Comparison of ENCODE assay signal across 8 cellular contexts in genomic region chr17:40098846-40099626, GRCh38. TPM values are rescaled to one million over a fixed set of nuclear protein-coding genes. Genes with fewer than 3 reads are reported as not detected.
A peak's percentile ranks its signal among the peaks of the same experiment; 100 is the strongest.
DNase-seq lines count a peak whose midpoint lies in the region; ATAC-seq and TF ChIP-seq lines count a peak whose summit lies in the region.

No MANE protein-coding gene starts in this region.

- CTCF ChIA-PET in T-cell (lab: Charles Lee) = interaction anchor here (0.6 to 5.7 kb wide), 9 partner anchors 8 to 325 kb away, joined by 3 to 75 read pairs (median 3); no protein-coding TSS in a partner anchor

- POLR2A ChIA-PET in T-cell (lab: Charles Lee) = interaction anchor here (0.6 to 1.6 kb wide), 9 partner anchors 8 to 946 kb away, joined by 3 to 10 read pairs (median 3); no protein-coding TSS in a partner anchor

- TF ChIP-seq CTCF in GM12864 (IDR thresholded peaks at IDR 0.05; ENCODE audit: low read depth, low read length, missing control alignments) (no peak), adrenal gland (IDR thresholded peaks at IDR 0.05) (no peak), heart left ventricle (IDR thresholded peaks at IDR 0.05) (no peak), type B pancreatic cell (conservative IDR thresholded peaks at IDR 0.05) (no peak)

- H3K4me1 Mint-ChIP-seq in T-cell (peaks cover 88 to 94% (median 94%) of the 10 kb centered on the region in 3 donors), type B pancreatic cell (ENCODE audit: unreplicated experiment) (peaks cover 40% of the 10 kb centered on the region)

- ATAC-seq in HG02798 (IDR thresholded peaks at IDR 0.05; ENCODE audit: poor library complexity, unreplicated experiment) (peak; percentile 79), T-cell (replicated peaks in 1 of 4) (peak; percentile 65 to 72 (median 69)), heart left ventricle (peak; percentile 75 to 87 (median 82))

- H3K4me3 Mint-ChIP-seq in T-cell = peak overlapping the region; percentile 93 to 98 (median 98)
- H3K4me3 Mint-ChIP-seq in type B pancreatic cell = peak overlapping the region; percentile 93

- H3K4me3 ChIP-seq in GM12864 (ENCODE audit: low read depth, low read length) (peak overlapping the region; percentile 76), adrenal gland (peak overlapping the region; percentile 48 to 92 (median 68)), heart left ventricle (peak overlapping the region; percentile 72 to 100 (median 84))

- H3K9me3 Mint-ChIP-seq in T-cell (no peaks in the 10 kb centered on the region), type B pancreatic cell (no peaks in the 10 kb centered on the region)

- H3K36me3 Mint-ChIP-seq in T-cell (peaks cover 16% of the 10 kb centered on the region), type B pancreatic cell (peaks cover 4% of the 10 kb centered on the region)

- H3K27ac Mint-ChIP-seq in T-cell (peak overlapping the region; percentile 93 to 99), type B pancreatic cell (peak overlapping the region; percentile 96)

- H3K4me1 ChIP-seq in adrenal gland (replicated peaks in 1 of 2) (peaks cover 62 to 69% of the 10 kb centered on the region in 2 donors), heart left ventricle (peaks cover 20 to 93% (median 79%) of the 10 kb centered on the region in 12 donors)

- H3K36me3 ChIP-seq in adrenal gland (replicated peaks in 1 of 2) (peaks cover 0 to 39% of the 10 kb centered on the region in 2 donors), heart left ventricle (peaks cover 0 to 47% (median 39%) of the 10 kb centered on the region in 9 donors)

- H3K9me3 ChIP-seq in adrenal gland (replicated peaks in 1 of 3) = no peaks in the 10 kb centered on the region
- H3K9me3 ChIP-seq in heart left ventricle = no peaks in the 10 kb centered on the region

- 0 to 2% (median 1%) methylated on average over 26 to 52 of the region's 53 CpGs for WGBS in adrenal gland, 4 donors
- 0 to 1% (median 1%) methylated on average over 28 to 53 of the region's 53 CpGs for WGBS in heart left ventricle, 4 donors

- intact Hi-C loops in adrenal gland (cut with DNase I) (no loop called here), heart left ventricle (cut with DNase I) (loop anchor here in 6 of 10 donors (1.0 to 10.0 kb wide), 4 partner anchors 12 to 84 kb away; partner anchors contain the start of genes CSF3 (in 1 of the 6) and THRA (in 1 of the 6)), posterior cingulate gyrus (cut with DNase I) (no loop called here)

- TF ChIP-seq POLR2A in adrenal gland (IDR thresholded peaks at IDR 0.05) (peak; percentile 92 to 98), heart left ventricle (IDR thresholded peaks at IDR 0.05) (peak; percentile 64 to 89)

- H3K27me3 Mint-ChIP-seq in T-cell (no peaks in the 10 kb centered on the region), type B pancreatic cell (peaks cover 3% of the 10 kb centered on the region)

- peak; percentile 94 for DNase-seq in GM12864 (ENCODE audit: low read depth)
- DNase-seq in NCI-H1436 treated with DMSO at 0.1 percent for 48 hours (lab: John Stamatoyannopoulos, UW) = peak; percentile 96
- DNase-seq in T-cell = peak; percentile 96 to 100 (median 98)
- peak; percentile 100 for DNase-seq in adrenal gland
- DNase-seq in heart left ventricle = peak; percentile 100
- peak; percentile 97 to 100 (median 98) for DNase-seq in posterior cingulate gyrus
- peak; percentile 92 for DNase-seq in type B pancreatic cell (ENCODE audit: extremely low spot score, unreplicated experiment)

- H3K27ac ChIP-seq in adrenal gland (peak overlapping the region; percentile 96 to 100 (median 97)), heart left ventricle (peak overlapping the region; percentile 93 to 100 (median 98))

- H3K27me3 ChIP-seq in adrenal gland (no peaks in the 10 kb centered on the region), heart left ventricle (no peaks in the 10 kb centered on the region)

RNA-seq across cellular contexts. Expression of gene NR1D1, which starts 1.4 kb away (rescaled TPM):
- total RNA-seq in T-cell (10 to 100 TPM; 11.5 to 33.6 (median 21.9) TPM), adrenal gland (10 to 100 TPM; 14.0 to 69.1 (median 41.4) TPM), heart left ventricle (10 to 100 TPM in 6 of 9 donors, 1 to 10 TPM in 3; 5.8 to 36.1 (median 21.8) TPM), type B pancreatic cell (ENCODE audit: low replicate concordance) (5.7 and 9.5 TPM in 2 replicates)
- polyA plus RNA-seq in adrenal gland (10 to 100 TPM; 34.5 to 59.0 (median 36.6) TPM), heart left ventricle (10 to 100 TPM in 1 of 2 donors, 1 to 10 TPM in 1; 6.1 to 20.2 TPM)

RNA-seq across cellular contexts. Expression of gene MSL1, which starts 22.7 kb away (rescaled TPM):
- 100 to 1,000 TPM; 106 to 136 (median 115) TPM for total RNA-seq in T-cell
- 100 to 1,000 TPM in 1 of 8 donors, 10 to 100 TPM in 7; 47.8 to 100 (median 69.1) TPM for total RNA-seq in adrenal gland
- 100 to 1,000 TPM in 2 of 3 donors, 10 to 100 TPM in 1; 74.2 to 143 (median 128) TPM for polyA plus RNA-seq in adrenal gland
- total RNA-seq in heart left ventricle = 10 to 100 TPM; 32.0 to 54.1 (median 45.1) TPM
- polyA plus RNA-seq in heart left ventricle = 10 to 100 TPM; 32.2 to 54.7 TPM
- 86.3 and 128 TPM in 2 replicates for total RNA-seq in type B pancreatic cell (ENCODE audit: low replicate concordance)

RNA-seq across cellular contexts. Expression of gene THRA, which starts 36.3 kb away (rescaled TPM):
- total RNA-seq in T-cell = 10 to 100 TPM; 30.4 to 54.0 (median 48.9) TPM
- total RNA-seq in adrenal gland = 100 to 1,000 TPM in 3 of 8 donors, 10 to 100 TPM in 5; 46.1 to 110 (median 76.4) TPM
- polyA plus RNA-seq in adrenal gland = 10 to 100 TPM; 41.8 to 62.3 (median 50.9) TPM
- total RNA-seq in heart left ventricle = 100 to 1,000 TPM in 1 of 9 donors, 10 to 100 TPM in 8; 63.2 to 105 (median 73.2) TPM
- 10 to 100 TPM; 50.6 to 56.2 TPM for polyA plus RNA-seq in heart left ventricle
- total RNA-seq in type B pancreatic cell (ENCODE audit: low replicate concordance) = 18.3 and 37.0 TPM in 2 replicates

RNA-seq across cellular contexts. Expression of gene CASC3, which starts 41.3 kb away (rescaled TPM):
- total RNA-seq in T-cell (100 to 1,000 TPM; 116 to 161 (median 126) TPM), adrenal gland (10 to 100 TPM; 36.2 to 72.4 (median 61.7) TPM), heart left ventricle (10 to 100 TPM; 26.5 to 54.3 (median 42.2) TPM), type B pancreatic cell (ENCODE audit: low replicate concordance) (63.0 and 101 TPM in 2 replicates)
- polyA plus RNA-seq in adrenal gland (10 to 100 TPM; 36.2 to 65.1 (median 57.5) TPM), heart left ventricle (10 to 100 TPM; 27.9 to 33.4 TPM)

RNA-seq across cellular contexts. Expression of gene MED24, which starts 44.8 kb away (rescaled TPM):
- total RNA-seq in T-cell (100 to 1,000 TPM in 1 of 5 donors, 10 to 100 TPM in 4; 75.9 to 104 (median 87.0) TPM), adrenal gland (100 to 1,000 TPM in 1 of 8 donors, 10 to 100 TPM in 7; 57.1 to 127 (median 78.1) TPM), heart left ventricle (10 to 100 TPM; 51.1 to 75.4 (median 58.3) TPM), type B pancreatic cell (ENCODE audit: low replicate concordance) (93.2 and 123 TPM in 2 replicates)
- polyA plus RNA-seq in adrenal gland (100 to 1,000 TPM in 1 of 3 donors, 10 to 100 TPM in 2; 50.3 to 103 (median 92.9) TPM), heart left ventricle (10 to 100 TPM; 52.7 to 61.8 TPM)

Comparison
In these comparisons a context has a peak if more than half of its experiments do, and no peak if none do; other contexts are left out.
1. Peak in every context shown above with its lines: DNase-seq, ATAC-seq, H3K4me3 ChIP-seq and H3K27ac ChIP-seq.
2. intact Hi-C loops: an anchor here in heart left ventricle (1.0 to 10.0 kb wide); none called in adrenal gland and posterior cingulate gyrus.